In genomic region chr1:213989740-213990472, GRCh38 we compare ENCODE assay signal across 9 cellular contexts.
DNase-seq lines count a peak whose midpoint lies in the region; ATAC-seq and TF ChIP-seq lines count a peak whose summit lies in the region.
"Had no signal": no experiment of that assay in that cellular context is flagged by ENCODE, and none has a peak within 500 bp of the region (broad histone marks: within the 10 kb centered on the region; RNA-seq: fewer than 3 reads in every experiment).

No MANE protein-coding gene starts in this region.

- peak; percentile 72 to 95 (median 82) for DNase-seq in NCI-H1417 (lab: John Stamatoyannopoulos, UW)
- DNase-seq in adipocyte (ENCODE audit: low read depth), result peak; percentile 5
- peak; percentile 66 for DNase-seq in medulla oblongata (ENCODE audit: extremely low spot score)
- no peak for DNase-seq in GM10266 (ENCODE audit: extremely low spot score)
- no peak for DNase-seq in GM13976 (ENCODE audit: low spot score)

- H3K4me1 ChIP-seq in BLaER1 (peaks cover 6% of the 10 kb centered on the region), adipocyte (ENCODE audit: control insufficient read depth, insufficient read depth, low read length) (peaks cover 10% of the 10 kb centered on the region)

- H3K27me3 ChIP-seq in BLaER1, result peaks cover 23% of the 10 kb centered on the region
- peaks cover 45% of the 10 kb centered on the region for H3K27me3 ChIP-seq in adipocyte (replicated peaks; ENCODE audit: control insufficient read depth, insufficient read depth, low read length)

- TF ChIP-seq CTCF in GM10266 (IDR thresholded peaks at IDR 0.05; ENCODE audit: control insufficient read depth, insufficient read depth, low read depth, missing control alignments) (no peak), GM13976 (IDR thresholded peaks at IDR 0.05; ENCODE audit: borderline replicate concordance, control extremely low read depth, extremely low read depth, insufficient read depth, missing control alignments) (no peak)

- no peak overlapping the region for H3K4me3 ChIP-seq in BLaER1
- H3K4me3 ChIP-seq in adipocyte (ENCODE audit: low read length), result no peak overlapping the region

- no peak overlapping the region for H3K27ac ChIP-seq in BLaER1
- H3K27ac ChIP-seq: neutrophil had no signal

- peak overlapping the region; percentile 71; the same call in 1 of the 2 replicates for H3K4me2 ChIP-seq in BLaER1

- H3K9me3 ChIP-seq in BLaER1 (peaks cover 11% of the 10 kb centered on the region), adipocyte (ENCODE audit: control insufficient read depth, low read length) (no peaks in the 10 kb centered on the region)
- H3K9me3 ChIP-seq: neutrophil had no signal

- no peak for ATAC-seq in HG03432 (IDR thresholded peaks at IDR 0.05; ENCODE audit: unreplicated experiment)
- ATAC-seq in GM19397 (IDR thresholded peaks at IDR 0.05; ENCODE audit: unreplicated experiment), result no peak

- H3K9ac ChIP-seq in BLaER1, result no peak overlapping the region
- no peak overlapping the region for H3K9ac ChIP-seq in adipocyte (ENCODE audit: low read length)

- in situ Hi-C loops in GM13976 (cut with MboI; ENCODE audit: low sequenced_read_pairs, unreplicated experiment), result no loop called here

- no peaks in the 10 kb centered on the region for H4K20me1 ChIP-seq in BLaER1

- no peaks in the 10 kb centered on the region for H3K36me3 ChIP-seq in BLaER1
- H3K36me3 ChIP-seq in adipocyte (ENCODE audit: control insufficient read depth, insufficient read depth, low read length, severe bottlenecking), result no peaks in the 10 kb centered on the region
- H3K36me3 ChIP-seq: neutrophil had no signal

Comparison
In these comparisons a context has a peak if more than half of its experiments do, and no peak if none do; other contexts are left out.
1. DNase-seq: peak in NCI-H1417 (3 of 3), adipocyte (single experiment) and medulla oblongata (single experiment); none in GM10266 (single experiment) and GM13976 (single experiment).